ENCODE assay signal across 21 cellular contexts in the genomic region with DNA sequence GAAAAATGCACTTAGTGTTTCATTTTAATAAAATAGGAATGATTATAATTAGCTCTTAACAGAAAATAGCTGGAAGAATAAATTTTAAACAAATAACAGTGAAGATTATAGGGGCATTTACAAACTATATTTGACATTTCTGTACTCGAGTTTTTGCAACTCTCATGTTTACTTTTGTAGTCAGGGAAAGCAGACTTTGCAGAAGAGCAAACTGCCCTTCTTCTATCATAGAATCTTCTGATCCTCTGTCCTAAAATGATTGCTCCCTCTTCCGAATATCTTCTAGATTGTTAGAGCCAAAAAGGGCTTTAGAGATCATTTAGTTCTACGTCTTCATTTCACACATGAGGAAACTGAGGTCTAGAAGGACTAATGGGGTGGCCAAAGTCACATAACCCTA.
DNase-seq lines count a peak whose midpoint lies in the region; TF ChIP-seq lines count a peak whose summit lies in the region.
"Had no signal": no experiment of that assay in that cellular context is flagged by ENCODE, and none has a peak within 500 bp of the region (broad histone marks: within the 10 kb centered on the region; RNA-seq: fewer than 3 reads in every experiment).

No MANE protein-coding gene starts in this region.

- in situ Hi-C loops in HAP-1 (cut with MboI; ENCODE audit: low sequenced_read_pairs) = no loop called here

- H3K27ac ChIP-seq in colonic mucosa (peak overlapping the region; percentile 13), subcutaneous abdominal adipose tissue (ENCODE audit: low read depth, low read length) (peak overlapping the region; percentile 42)
- H3K27ac ChIP-seq: BLaER1 had no signal

- H3K36me3 ChIP-seq in colonic mucosa (no peaks in the 10 kb centered on the region), subcutaneous abdominal adipose tissue (ENCODE audit: control insufficient read depth in 5 of 5, insufficient read depth in 5 of 5, low read length in 5 of 5) (no peaks in the 10 kb centered on the region), HAP-1 (replicated peaks) (no peaks in the 10 kb centered on the region)
- H3K36me3 ChIP-seq: BE2C, BLaER1 had no signal

- H3K4me1 ChIP-seq in colonic mucosa (no peaks in the 10 kb centered on the region), subcutaneous abdominal adipose tissue (ENCODE audit: control insufficient read depth in 5 of 5, insufficient read depth in 5 of 5, low read length in 5 of 5) (peaks cover 0 to 19% (median 17%) of the 10 kb centered on the region in 5 donors), HAP-1 (no peaks in the 10 kb centered on the region)
- H3K4me1 ChIP-seq: BE2C, BLaER1 had no signal

- DNase-seq in colonic mucosa = no peak
- DNase-seq in COR-L47 (lab: John Stamatoyannopoulos, UW) = no peak
- DNase-seq in GM20000 (ENCODE audit: low spot score) = no peak
- no peak for DNase-seq in HAP-1 (ENCODE audit: low spot score in 2 of 2)
- DNase-seq: 8988T; ACHN; BE2C; C1 segment of cervical spinal cord; Caco-2; CD4-positive, alpha-beta memory T cell; CD4-positive, CD25-positive, alpha-beta regulatory T cell; CD8-positive, alpha-beta memory T cell; DMS 273 treated with DMSO at 0.1 percent for 48 hours; DMS153; DMS53; DMS79; DND-41; EL; GF-D8 had no signal

- TF ChIP-seq CTCF in colonic mucosa (IDR thresholded peaks at IDR 0.05) (no peak), GM20000 (IDR thresholded peaks at IDR 0.05; ENCODE audit: extremely low read depth, missing control alignments) (no peak)

- H3K9ac ChIP-seq in colonic mucosa (ENCODE audit: low read depth in 2 of 2, low read length in 2 of 2) = no peak overlapping the region
- no peak overlapping the region for H3K9ac ChIP-seq in subcutaneous abdominal adipose tissue (ENCODE audit: low read length in 5 of 5)
- H3K9ac ChIP-seq: BLaER1 had no signal

- intact Hi-C loops in colonic mucosa (cut with DNase I) = no loop called here

- H3K9me3 ChIP-seq in colonic mucosa (no peaks in the 10 kb centered on the region), subcutaneous abdominal adipose tissue (ENCODE audit: control insufficient read depth in 5 of 5, low read length in 5 of 5) (no peaks in the 10 kb centered on the region), HAP-1 (no peaks in the 10 kb centered on the region)
- H3K9me3 ChIP-seq: BE2C, BLaER1, Caco-2 had no signal

- no peaks in the 10 kb centered on the region for H3K27me3 ChIP-seq in colonic mucosa
- H3K27me3 ChIP-seq in subcutaneous abdominal adipose tissue (ENCODE audit: control insufficient read depth in 5 of 5, insufficient read depth in 4 of 5, low read length in 5 of 5) = no peaks in the 10 kb centered on the region
- H3K27me3 ChIP-seq in HAP-1 (ENCODE audit: low read depth) = peaks cover 11% of the 10 kb centered on the region
- H3K27me3 ChIP-seq: BLaER1 had no signal

- H3K4me3 ChIP-seq in colonic mucosa = no peak overlapping the region
- H3K4me3 ChIP-seq in subcutaneous abdominal adipose tissue (ENCODE audit: low read depth in 1 of 5, low read length in 5 of 5) = no peak overlapping the region
- H3K4me3 ChIP-seq in HAP-1 = no peak overlapping the region
- H3K4me3 ChIP-seq: BLaER1 had no signal
